22 cellular contexts compared by ENCODE assay signal in the genomic region with DNA sequence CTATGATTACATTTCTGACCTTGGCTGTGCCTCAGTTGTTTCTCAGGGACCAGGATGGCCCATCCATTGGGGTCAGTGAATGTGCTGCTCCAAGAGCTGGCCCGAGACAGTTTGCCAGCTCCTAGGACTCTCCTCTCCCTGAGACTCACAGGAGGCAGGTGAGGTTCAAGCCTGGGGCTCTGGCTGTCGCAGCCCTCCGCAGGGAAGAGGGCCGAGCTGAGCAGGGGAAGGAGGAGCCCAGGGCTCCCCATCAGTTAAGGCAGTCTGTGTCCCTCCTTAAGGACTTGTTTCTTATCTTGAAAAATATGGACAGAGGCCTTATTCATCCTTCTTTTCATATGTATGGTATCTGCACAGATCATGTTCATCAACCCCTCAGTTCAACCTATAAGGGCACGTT. TPM values are rescaled to one million over a fixed set of nuclear protein-coding genes. Genes with fewer than 3 reads are reported as not detected.
DNase-seq lines count a peak whose midpoint lies in the region; ATAC-seq and TF ChIP-seq lines count a peak whose summit lies in the region.
"Had no signal": no experiment of that assay in that cellular context is flagged by ENCODE, and none has a peak within 500 bp of the region (broad histone marks: within the 10 kb centered on the region; RNA-seq: fewer than 3 reads in every experiment).

No MANE protein-coding gene starts in this region.

- peak overlapping the region; percentile 53 for H3K27ac Mint-ChIP-seq in glutamatergic neuron (ENCODE audit: unreplicated experiment)
- H3K27ac Mint-ChIP-seq: CD4-positive, alpha-beta T cell had no signal

- TF ChIP-seq CTCF in body of pancreas (IDR thresholded peaks at IDR 0.05) (no peak), glutamatergic neuron (IDR thresholded peaks at IDR 0.05; ENCODE audit: partially characterized antibody, unreplicated experiment) (no peak), uterus (IDR thresholded peaks at IDR 0.05) (no peak)

- H3K36me3 Mint-ChIP-seq in glutamatergic neuron (ENCODE audit: unreplicated experiment), result no peaks in the 10 kb centered on the region

- intact Hi-C loops in body of pancreas (cut with DNase I) (loop anchor here (5.0 kb wide), 1 partner anchor 45 kb away; no protein-coding TSS in a partner anchor), uterus (cut with DNase I; ENCODE audit: low total_unique reads) (no loop called here), head of caudate nucleus (cut with DNase I) (loop anchor here (10.0 kb wide), 1 partner anchor 72 kb away; a partner anchor contains a TSS)

- no peak overlapping the region for H3K4me3 ChIP-seq in body of pancreas
- H3K4me3 ChIP-seq in rectal smooth muscle tissue (ENCODE audit: low read length), result no peak overlapping the region
- H3K4me3 ChIP-seq in uterus, result no peak overlapping the region
- H3K4me3 ChIP-seq: coronary artery had no signal

- H3K9ac ChIP-seq in rectal smooth muscle tissue (ENCODE audit: low read length), result no peak overlapping the region
- H3K9ac ChIP-seq: SK-N-SH had no signal

- H3K4me1 ChIP-seq in body of pancreas (peaks cover 60% of the 10 kb centered on the region), rectal smooth muscle tissue (ENCODE audit: control insufficient read depth, insufficient read depth, low read length) (peaks cover 13% of the 10 kb centered on the region), uterus (peaks cover 0 to 4% of the 10 kb centered on the region in 2 donors)

- H3K36me3 ChIP-seq in body of pancreas (replicated peaks in 1 of 2; ENCODE audit: insufficient read depth in 1 of 2, low read depth in 2 of 2) (no peaks in the 10 kb centered on the region), rectal smooth muscle tissue (ENCODE audit: control insufficient read depth, insufficient read depth, low read length) (no peaks in the 10 kb centered on the region), uterus (no peaks in the 10 kb centered on the region)
- H3K36me3 ChIP-seq: brain microvascular endothelial cell had no signal

- H3K27me3 ChIP-seq in body of pancreas (no peaks in the 10 kb centered on the region), rectal smooth muscle tissue (ENCODE audit: control insufficient read depth, insufficient read depth, low read length) (no peaks in the 10 kb centered on the region), uterus (no peaks in the 10 kb centered on the region)
- H3K27me3 ChIP-seq: brain microvascular endothelial cell had no signal

- no peak for ATAC-seq in body of pancreas
- ATAC-seq in activated CD4-positive, CD25-positive, alpha-beta regulatory T cell treated with anti-CD3 and anti-CD28 coated beads, Interleukin-2, amount 50 U/mL, for 24 hours, result no peak
- ATAC-seq: naive thymus-derived CD8-positive, alpha-beta T cell had no signal

- TF ChIP-seq POLR2A in body of pancreas (IDR thresholded peaks at IDR 0.05) (no peak), uterus (IDR thresholded peaks at IDR 0.05) (no peak)

- H3K27ac ChIP-seq in body of pancreas (peak overlapping the region in 3 of 4 donors; percentile 19 to 59 (median 25)), rectal smooth muscle tissue (ENCODE audit: low read depth, low read length) (peak overlapping the region; percentile 74), uterus (peak overlapping the region; percentile 57 to 64)
- H3K27ac ChIP-seq: brain microvascular endothelial cell, coronary artery, HL-60 had no signal

- WGBS in body of pancreas, 2 donors, result 66 to 75% methylated on average over 4 to 5 of the region's 5 CpGs

- H3K9me3 Mint-ChIP-seq in glutamatergic neuron (ENCODE audit: unreplicated experiment), result no peaks in the 10 kb centered on the region
- H3K9me3 Mint-ChIP-seq: CD4-positive, alpha-beta T cell; naive thymus-derived CD8-positive, alpha-beta T cell had no signal

- peak overlapping the region; percentile 15 for H3K4me3 Mint-ChIP-seq in glutamatergic neuron (ENCODE audit: unreplicated experiment)
- H3K4me3 Mint-ChIP-seq: CD4-positive, alpha-beta T cell; naive thymus-derived CD8-positive, alpha-beta T cell had no signal

- no peaks in the 10 kb centered on the region for H3K27me3 Mint-ChIP-seq in glutamatergic neuron (ENCODE audit: unreplicated experiment)
- H3K27me3 Mint-ChIP-seq: CD4-positive, alpha-beta T cell; naive thymus-derived CD8-positive, alpha-beta T cell had no signal

- no peak for DNase-seq in body of pancreas
- DNase-seq in glutamatergic neuron, result no peak
- no peak for DNase-seq in uterus
- DNase-seq in AG20443 (ENCODE audit: low spot score), result no peak
- no peak for DNase-seq in head of caudate nucleus
- DNase-seq: activated CD4-positive, alpha-beta T cell treated with anti-CD3 and anti-CD28 coated beads for 4 hours; activated naive CD4-positive, alpha-beta T cell; activated T-cell treated with anti-CD3 and anti-CD28 coated beads, Interleukin-2, amount 50 U/mL, for 48 hours; brain microvascular endothelial cell; CD4-positive, alpha-beta T cell; DMS 273 treated with DMSO at 0.1 percent for 48 hours; HCEC 1CT; naive thymus-derived CD8-positive, alpha-beta T cell; NCI-H1092; NCI-H2029 treated with DMSO at 0.1 percent for 48 hours; NCI-H226; NCI-H774; SK-N-SH had no signal

- peaks cover 18% of the 10 kb centered on the region for H3K4me1 Mint-ChIP-seq in glutamatergic neuron (ENCODE audit: low read depth, unreplicated experiment)

- H3K9me3 ChIP-seq in body of pancreas (no peaks in the 10 kb centered on the region), uterus (no peaks in the 10 kb centered on the region)
- H3K9me3 ChIP-seq: SK-N-SH had no signal

RNA-seq across cellular contexts. Expression of a gene that starts 26.6 kb away (rescaled TPM):
- 100 to 1,000 TPM in 1 of 2 donors, 10 to 100 TPM in 1; 65.3 to 123 TPM for total RNA-seq in body of pancreas
- total RNA-seq in glutamatergic neuron (ENCODE audit: unreplicated experiment), result 555 TPM
- total RNA-seq in uterus, result 100 to 1,000 TPM in 3 of 4 donors, 10 to 100 TPM in 1; 98.1 to 138 (median 112) TPM
